Comparison of ENCODE assay signal across 9 cellular contexts in genomic region chr1:68230901-68231626, GRCh38. TPM values are rescaled to one million over a fixed set of nuclear protein-coding genes. Genes with fewer than 3 reads are reported as not detected.
A peak's percentile ranks its signal among the peaks of the same experiment; 100 is the strongest.
DNase-seq lines count a peak whose midpoint lies in the region; ATAC-seq, FAIRE-seq and TF ChIP-seq lines count a peak whose summit lies in the region.
"Had no signal": no experiment of that assay in that cellular context is flagged by ENCODE, and none has a peak within 500 bp of the region (broad histone marks: within the 10 kb centered on the region; RNA-seq: fewer than 3 reads in every experiment).

No MANE protein-coding gene starts in this region.

- no peak for ATAC-seq in activated CD4-positive, CD25-positive, alpha-beta regulatory T cell treated with anti-CD3 and anti-CD28 coated beads, Interleukin-2, amount 50 U/mL, for 24 hours
- ATAC-seq in HG02588 (IDR thresholded peaks at IDR 0.05; ENCODE audit: unreplicated experiment) (no peak), HG02642 (IDR thresholded peaks at IDR 0.05; ENCODE audit: poor library complexity, unreplicated experiment) (no peak)

- DNase-seq in NCI-H748 (lab: John Stamatoyannopoulos, UW; ENCODE audit: unreplicated experiment) (peak; percentile 58), NCI-H748 treated with DMSO at 0.1 percent for 48 hours (lab: John Stamatoyannopoulos, UW) (no peak), ascending aorta (ENCODE audit: low spot score in 2 of 2) (peak; percentile 9 to 70), keratinocyte (ENCODE audit: low read depth, low spot score) (no peak), stomach (peak; percentile 45)

- intact Hi-C loops in ascending aorta (cut with DNase I) (loop anchor here (1.0 to 10.0 kb wide), 5 partner anchors 34 to 1974 kb away; partner anchors contain the start of genes GADD45A and LRRC40), stomach (cut with DNase I; ENCODE audit: low total_unique reads) (loop anchor here (10.0 kb wide), 2 partner anchors 66 to 106 kb away; no protein-coding TSS in a partner anchor)

- FAIRE-seq in keratinocyte (lab: Jason Lieb, UNC) = no peak
- FAIRE-seq: TTC549 had no signal

- peaks cover 0 to 13% of the 10 kb centered on the region in 2 donors for H3K4me1 ChIP-seq in ascending aorta
- H3K4me1 ChIP-seq in keratinocyte (ENCODE audit: control insufficient read depth, extremely low read depth, insufficient read depth, low read length) = peaks cover 40% of the 10 kb centered on the region
- H3K4me1 ChIP-seq in stomach = peaks cover 0 to 49% (median 32%) of the 10 kb centered on the region in 4 donors

- 1 to 4% (median 2%) methylated on average over 51 to 62 of the region's 62 CpGs for WGBS in stomach, 5 donors

- TF ChIP-seq CTCF in ascending aorta (IDR thresholded peaks at IDR 0.05) (no peak), keratinocyte (optimal IDR thresholded peaks at IDR 0.05 in 1 of 3, IDR thresholded peaks at IDR 0.05 in 1 of 3, conservative IDR thresholded peaks at IDR 0.05 in 1 of 3; ENCODE audit: extremely low read depth in 1 of 3, insufficient read depth in 2 of 3, low read length in 3 of 3) (no peak), stomach (IDR thresholded peaks at IDR 0.05) (no peak)

- H3K9me3 ChIP-seq in ascending aorta = no peaks in the 10 kb centered on the region
- no peaks in the 10 kb centered on the region for H3K9me3 ChIP-seq in keratinocyte (ENCODE audit: control insufficient read depth, low read depth, low read length)
- no peaks in the 10 kb centered on the region for H3K9me3 ChIP-seq in stomach

- peak overlapping the region; percentile 87 for H3K9ac ChIP-seq in keratinocyte (ENCODE audit: control insufficient read depth, extremely low read depth, insufficient read depth, low read length)

- no peaks in the 10 kb centered on the region for H4K20me1 ChIP-seq in keratinocyte (ENCODE audit: control insufficient read depth, extremely low read depth, insufficient read depth, low read length)

- no peaks in the 10 kb centered on the region for H3K36me3 ChIP-seq in ascending aorta
- H3K36me3 ChIP-seq in keratinocyte (ENCODE audit: control insufficient read depth in 2 of 2, extremely low read depth in 1 of 2, insufficient read depth in 2 of 2, low read length in 2 of 2) = no peaks in the 10 kb centered on the region
- H3K36me3 ChIP-seq in stomach = no peaks in the 10 kb centered on the region

- peak overlapping the region; percentile 95 for H3K4me2 ChIP-seq in keratinocyte (ENCODE audit: control insufficient read depth, extremely low read depth, insufficient read depth, low read depth, low read length)

- dilution Hi-C loops in keratinocyte (cut with MboI; ENCODE audit: extremely low pct_ligation_motif_present, low sequenced_read_pairs) = no loop called here

- TF ChIP-seq EP300 in stomach (IDR thresholded peaks at IDR 0.05) = no peak

- H3K9me1 ChIP-seq in keratinocyte (ENCODE audit: control insufficient read depth, extremely low read depth, insufficient read depth, low read length) = no peaks in the 10 kb centered on the region

- peak overlapping the region; percentile 54 for H2AFZ ChIP-seq in keratinocyte (ENCODE audit: control insufficient read depth, low read length)

- no peak for TF ChIP-seq POLR2A in stomach (IDR thresholded peaks at IDR 0.05)

- H3K4me3 ChIP-seq in ascending aorta (peak overlapping the region; percentile 73 to 80), keratinocyte (ENCODE audit: control insufficient read depth in 2 of 3, extremely low read depth in 1 of 3, insufficient read depth in 2 of 3, low read depth in 1 of 3, low read length in 3 of 3) (peak overlapping the region; percentile 52 to 94 (median 86)), stomach (peak overlapping the region; percentile 69 to 76 (median 75))

- peak overlapping the region; percentile 78 to 89 for H3K27ac ChIP-seq in ascending aorta
- peak overlapping the region; percentile 56 for H3K27ac ChIP-seq in keratinocyte (ENCODE audit: control insufficient read depth, insufficient read depth, low read length)
- peak overlapping the region; percentile 88 to 92 (median 91) for H3K27ac ChIP-seq in stomach

- peaks cover 38% of the 10 kb centered on the region for H3K79me2 ChIP-seq in keratinocyte (ENCODE audit: control insufficient read depth, insufficient read depth, low read length)

- H3K27me3 ChIP-seq in ascending aorta (no peaks in the 10 kb centered on the region), keratinocyte (ENCODE audit: control insufficient read depth, extremely low read depth, insufficient read depth, low read length) (no peaks in the 10 kb centered on the region), stomach (peaks cover 0 to 5% (median 0%) of the 10 kb centered on the region in 3 donors)

RNA-seq across cellular contexts. Expression of gene WLS, which starts 1.3 kb away (rescaled TPM):
- total RNA-seq in ascending aorta (29.9 TPM), stomach (100 to 1,000 TPM in 2 of 5 donors, 10 to 100 TPM in 3; 56.2 to 194 (median 92.2) TPM)
- polyA plus RNA-seq in keratinocyte (59.5 to 92.4 TPM (median 73.7 TPM) in 3 replicates), stomach (10 to 100 TPM; 17.9 to 50.8 (median 37.9) TPM)
- polyA plus RNA-seq in keratinocyte (2011; ENCODE audit: low read depth) = 14.1 TPM
- polyA plus RNA-seq in keratinocyte (2011; cell fraction: cytosol; rRNA removed) = 33.4 and 56.9 TPM in 2 replicates
- polyA plus RNA-seq in keratinocyte (2011; cell fraction: nucleus; rRNA removed) = 101 and 111 TPM in 2 replicates
- 34.8 and 57.5 TPM in 2 replicates for polyA plus RNA-seq in keratinocyte (2012; ENCODE audit: low replicate concordance)
- polyA minus RNA-seq in keratinocyte = 60.5 to 166 TPM (median 119 TPM) in 3 replicates
- polyA minus RNA-seq in keratinocyte (2011; cell fraction: cytosol; rRNA and poly(A)+ RNA removed) = 33.4 TPM
- 85.2 and 147 TPM in 2 replicates for polyA minus RNA-seq in keratinocyte (2011; cell fraction: nucleus; rRNA and poly(A)+ RNA removed)

Comparison
In these comparisons a context has a peak if more than half of its experiments do, and no peak if none do; other contexts are left out.
1. DNase-seq: peak in NCI-H748 (single experiment), ascending aorta (2 of 2) and stomach (single experiment); none in NCI-H748 treated with DMSO at 0.1 percent for 48 hours (single experiment) and keratinocyte (single experiment).
2. Peak in every context shown above with its lines, with median percentiles within 50 percentile points of each other: H3K27ac ChIP-seq and H3K4me3 ChIP-seq.